13 cellular contexts compared by ENCODE assay signal in genomic region chr6:46293641-46294316, GRCh38.
DNase-seq lines count a peak whose midpoint lies in the region; ATAC-seq and TF ChIP-seq lines count a peak whose summit lies in the region.
"Had no signal": no experiment of that assay in that cellular context is flagged by ENCODE, and none has a peak within 500 bp of the region (broad histone marks: within the 10 kb centered on the region; RNA-seq: fewer than 3 reads in every experiment).

No MANE protein-coding gene starts in this region.

- POLR2A ChIA-PET in CD8-positive, alpha-beta T cell (lab: Charles Lee) = no interaction called here

- H3K9me3 ChIP-seq in CD8-positive, alpha-beta T cell (ENCODE audit: low read length) = no peaks in the 10 kb centered on the region
- H3K9me3 ChIP-seq in body of pancreas = no peaks in the 10 kb centered on the region

- DNase-seq in NCI-H2107 treated with DMSO at 0.1 percent for 48 hours (lab: John Stamatoyannopoulos, UW; ENCODE audit: unreplicated experiment) = peak; percentile 7
- DNase-seq in NCI-H2107 (lab: John Stamatoyannopoulos, UW) = no peak
- DNase-seq in CD8-positive, alpha-beta T cell = no peak
- DNase-seq in stimulated activated CD4-positive, alpha-beta T cell treated with anti-CD3 and anti-CD28 coated beads, Interleukin-15, amount 100 ng/mL, for 24 hours = no peak
- DNase-seq in GOT3 (lab: John Stamatoyannopoulos, UW) = no peak
- no peak for DNase-seq in body of pancreas
- DNase-seq: 8988T; activated CD8-positive, alpha-beta T cell treated with anti-CD3 and anti-CD28 coated beads, Interleukin-2, amount 10 ng/mL, durations not matched to agents 7 days and 5 days; NCI-H1417; OCI-M1 had no signal

- H3K27ac Mint-ChIP-seq in CD8-positive, alpha-beta T cell = no peak overlapping the region
- H3K27ac Mint-ChIP-seq: activated CD8-positive, alpha-beta T cell treated with anti-CD3 and anti-CD28 coated beads, Interleukin-2, amount 10 ng/mL, durations not matched to agents 7 days and 5 days; T-helper 1 cell treated with Interleukin-12 subunit alpha and Interleukin-12 subunit beta and Interleukin-4 antibody, amounts not matched to agents 30 μg/mL and 1 μg/mL, for 36 hours had no signal

- H3K4me1 ChIP-seq in CD8-positive, alpha-beta T cell (ENCODE audit: insufficient read depth, low read length) = no peaks in the 10 kb centered on the region
- peaks cover 17% of the 10 kb centered on the region for H3K4me1 ChIP-seq in body of pancreas

- no peaks in the 10 kb centered on the region for H3K4me1 Mint-ChIP-seq in CD8-positive, alpha-beta T cell (ENCODE audit: low read depth)

- ATAC-seq in GM21737 (IDR thresholded peaks at IDR 0.05; ENCODE audit: unreplicated experiment) = peak; percentile 77
- ATAC-seq in HG03139 (IDR thresholded peaks at IDR 0.05; ENCODE audit: unreplicated experiment) = peak; percentile 63
- no peak for ATAC-seq in CD8-positive, alpha-beta T cell
- ATAC-seq in body of pancreas = no peak
- ATAC-seq: activated CD8-positive, alpha-beta T cell treated with anti-CD3 and anti-CD28 coated beads, Interleukin-2, amount 10 ng/mL, durations not matched to agents 7 days and 5 days had no signal

- H3K27me3 ChIP-seq in CD8-positive, alpha-beta T cell (ENCODE audit: insufficient read depth, low read length) = no peaks in the 10 kb centered on the region
- no peaks in the 10 kb centered on the region for H3K27me3 ChIP-seq in body of pancreas

- WGBS in body of pancreas, 2 donors = 88 to 95% methylated on average over 5 of the region's 5 CpGs

- no peaks in the 10 kb centered on the region for H3K9me3 Mint-ChIP-seq in CD8-positive, alpha-beta T cell
- H3K9me3 Mint-ChIP-seq: T-helper 1 cell treated with Interleukin-12 subunit alpha and Interleukin-12 subunit beta and Interleukin-4 antibody, amounts not matched to agents 30 μg/mL and 1 μg/mL, for 36 hours had no signal

- no peak overlapping the region for H3K4me3 Mint-ChIP-seq in CD8-positive, alpha-beta T cell
- H3K4me3 Mint-ChIP-seq: activated CD8-positive, alpha-beta T cell treated with anti-CD3 and anti-CD28 coated beads, Interleukin-2, amount 10 ng/mL, durations not matched to agents 7 days and 5 days; T-helper 1 cell treated with Interleukin-12 subunit alpha and Interleukin-12 subunit beta and Interleukin-4 antibody, amounts not matched to agents 30 μg/mL and 1 μg/mL, for 36 hours had no signal

- peaks cover 9% of the 10 kb centered on the region for H3K27me3 Mint-ChIP-seq in CD8-positive, alpha-beta T cell (ENCODE audit: low read depth)

- CTCF ChIA-PET in CD8-positive, alpha-beta T cell (lab: Charles Lee) = no interaction called here

- H3K27ac ChIP-seq in CD8-positive, alpha-beta T cell (ENCODE audit: low read depth, low read length) = no peak overlapping the region
- H3K27ac ChIP-seq in body of pancreas = no peak overlapping the region

- no peak overlapping the region for H3K4me3 ChIP-seq in CD8-positive, alpha-beta T cell (ENCODE audit: low read depth, low read length)
- no peak overlapping the region for H3K4me3 ChIP-seq in body of pancreas

- no peaks in the 10 kb centered on the region for H3K36me3 ChIP-seq in CD8-positive, alpha-beta T cell (ENCODE audit: insufficient read depth, low read length)
- no peaks in the 10 kb centered on the region for H3K36me3 ChIP-seq in body of pancreas (replicated peaks in 1 of 2; ENCODE audit: insufficient read depth in 1 of 2, low read depth in 2 of 2)

- TF ChIP-seq CTCF in CD8-positive, alpha-beta T cell (IDR thresholded peaks at IDR 0.05) = no peak
- no peak for TF ChIP-seq CTCF in body of pancreas (IDR thresholded peaks at IDR 0.05)

- intact Hi-C loops in CD8-positive, alpha-beta T cell (cut with DNase I, micrococcal nuclease) = no loop called here
- intact Hi-C loops in body of pancreas (cut with DNase I) = no loop called here

- TF ChIP-seq POLR2A in body of pancreas (IDR thresholded peaks at IDR 0.05) = no peak

- no peaks in the 10 kb centered on the region for H3K36me3 Mint-ChIP-seq in CD8-positive, alpha-beta T cell

Comparison
In these comparisons a context has a peak if more than half of its experiments do, and no peak if none do; other contexts are left out.
1. ATAC-seq: peak in GM21737 (single experiment) and HG03139 (single experiment); none in CD8-positive, alpha-beta T cell (single experiment) and body of pancreas (single experiment).